In the genomic region with DNA sequence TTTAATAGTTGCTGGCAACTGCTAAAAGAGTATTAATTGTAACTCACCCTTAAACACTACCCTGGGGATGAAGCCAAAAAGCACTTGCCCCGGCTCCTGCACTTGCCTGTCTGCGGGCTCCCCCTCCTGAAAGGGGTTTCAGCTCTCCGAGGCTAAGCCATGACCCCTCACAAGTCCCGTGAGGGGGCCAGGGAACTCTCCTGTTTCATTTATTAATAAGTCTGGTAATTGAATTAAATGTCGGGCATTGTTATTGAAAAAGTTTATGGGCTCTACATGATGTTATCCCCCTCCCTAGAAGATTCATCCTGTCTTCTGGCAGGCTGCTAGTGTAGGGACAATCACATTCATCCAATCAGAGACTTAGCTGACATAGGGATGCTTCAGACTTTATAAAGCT, we compare ENCODE assay signal across 9 cellular contexts. TPM values are rescaled to one million over a fixed set of nuclear protein-coding genes. Genes with fewer than 3 reads are reported as not detected.
"Had no signal": no experiment of that assay in that cellular context is flagged by ENCODE, and none has a peak within 500 bp of the region (broad histone marks: within the 10 kb centered on the region; RNA-seq: fewer than 3 reads in every experiment).

No MANE protein-coding gene starts in this region.

- H3K4me3 ChIP-seq: GM23248, GM23338, HAP-1 had no signal

- H3K9me3 ChIP-seq: HAP-1 had no signal

- H2AFZ ChIP-seq: GM23248, GM23338 had no signal

- ATAC-seq: GM23338 had no signal

- H3K4me2 ChIP-seq: GM23338 had no signal

- DNase-seq: GM23248, GOT3, H7, H9, HCEC 1CT, HFFc6 had no signal

- H3K36me3 ChIP-seq: HAP-1 had no signal

- H3K9ac ChIP-seq: GM23248 had no signal

- H3K27ac ChIP-seq: GM23248 had no signal

RNA-seq across cellular contexts. Expression of a gene that starts 56.2 kb away (rescaled TPM):
- total RNA-seq: GM23248, H4, HFFc6 had no signal
- polyA plus RNA-seq: GM23248 had no signal
